In genomic region chr20:46362931-46363872, GRCh38 we compare ENCODE assay signal across 7 cellular contexts. TPM values are rescaled to one million over a fixed set of nuclear protein-coding genes. Genes with fewer than 3 reads are reported as not detected.
A peak's percentile ranks its signal among the peaks of the same experiment; 100 is the strongest.
DNase-seq lines count a peak whose midpoint lies in the region; ATAC-seq and TF ChIP-seq lines count a peak whose summit lies in the region.

No MANE protein-coding gene starts in this region.

- H3K4me1 Mint-ChIP-seq in brain: peaks cover 60% of the 10 kb centered on the region

- H3K36me3 ChIP-seq in muscle layer of colon (ENCODE audit: insufficient read depth, low read length): peaks cover 26% of the 10 kb centered on the region

- peaks cover 16% of the 10 kb centered on the region for H3K36me3 Mint-ChIP-seq in brain

- peaks cover 37% of the 10 kb centered on the region for H3K4me1 ChIP-seq in muscle layer of colon (ENCODE audit: insufficient read depth, low read length)

- TF ChIP-seq CTCF in brain (conservative IDR thresholded peaks at IDR 0.05): no peak

- H3K9me3 ChIP-seq in muscle layer of colon (ENCODE audit: low read length): no peaks in the 10 kb centered on the region

- no peaks in the 10 kb centered on the region for H3K9me3 Mint-ChIP-seq in brain

- peak overlapping the region; percentile 92 to 96 (median 95) for H3K4me3 Mint-ChIP-seq in brain

- ATAC-seq in GM19467 (IDR thresholded peaks at IDR 0.05; ENCODE audit: unreplicated experiment): peak; percentile 1
- peak; percentile 7 for ATAC-seq in HG03571 (IDR thresholded peaks at IDR 0.05; ENCODE audit: unreplicated experiment)

- peak overlapping the region; percentile 97 for H3K27ac ChIP-seq in muscle layer of colon (ENCODE audit: low read depth, low read length)

- no peaks in the 10 kb centered on the region for H3K27me3 ChIP-seq in muscle layer of colon (ENCODE audit: control insufficient read depth in 1 of 2, insufficient read depth in 2 of 2, low read length in 2 of 2)

- H3K9ac ChIP-seq in muscle layer of colon (ENCODE audit: low read length): peak overlapping the region; percentile 31

- H3K27ac Mint-ChIP-seq in brain: peak overlapping the region; percentile 86 to 91 (median 90)

- H3K4me3 ChIP-seq in muscle layer of colon (ENCODE audit: low read depth in 1 of 2, low read length in 2 of 2): peak overlapping the region; percentile 62 to 90

- DNase-seq in C1 segment of cervical spinal cord (lab: John Stamatoyannopoulos, UW) (no peak), NCI-H128 (lab: John Stamatoyannopoulos, UW; ENCODE audit: unreplicated experiment) (no peak), activated gamma-delta T cell (lab: John Stamatoyannopoulos, UW) (no peak)

- peaks cover under 1% of the 10 kb centered on the region for H3K27me3 Mint-ChIP-seq in brain

RNA-seq across cellular contexts. Expression of gene ELMO2, which starts 43.2 kb away (rescaled TPM):
- polyA plus RNA-seq in brain (ENCODE audit: insufficient read depth, low read depth, low replicate concordance): 63.0 TPM

RNA-seq across cellular contexts. Expression of gene CDH22, which starts 54.9 kb away (rescaled TPM):
- 5.6 TPM for polyA plus RNA-seq in brain (ENCODE audit: insufficient read depth, low read depth, low replicate concordance)
